ENCODE assay signal across 8 cellular contexts in genomic region chr3:142888099-142888483, GRCh38. TPM values are rescaled to one million over a fixed set of nuclear protein-coding genes. Genes with fewer than 3 reads are reported as not detected.
DNase-seq lines count a peak whose midpoint lies in the region; ATAC-seq and TF ChIP-seq lines count a peak whose summit lies in the region.

No MANE protein-coding gene starts in this region.

- peak overlapping the region; percentile 43 for H2AFZ ChIP-seq in neural cell (ENCODE audit: low read depth, low read length)

- peak overlapping the region; percentile 25 for H3K4me2 ChIP-seq in neural cell (ENCODE audit: low read length)

- no peak for TF ChIP-seq CTCF in fibroblast of mammary gland (conservative IDR thresholded peaks at IDR 0.05; ENCODE audit: control insufficient read depth, insufficient read depth, low read depth, low read length)
- TF ChIP-seq CTCF in neural cell (IDR thresholded peaks at IDR 0.05; ENCODE audit: poor library complexity, severe bottlenecking), result no peak

- H3K79me2 ChIP-seq in neural cell (replicated peaks; ENCODE audit: insufficient read depth, low read length), result no peaks in the 10 kb centered on the region

- peak; percentile 62 for DNase-seq in COR-L47 (lab: John Stamatoyannopoulos, UW)
- DNase-seq in HuH-7 (ENCODE audit: low spot score), result peak; percentile 60
- peak; percentile 66 for DNase-seq in fibroblast of mammary gland (ENCODE audit: low read depth)
- no peak for DNase-seq in activated CD4-positive, CD25-positive, alpha-beta regulatory T cell (lab: John Stamatoyannopoulos, UW)
- DNase-seq in effector CD4-positive, alpha-beta T cell, result no peak
- DNase-seq in DMS79 (lab: John Stamatoyannopoulos, UW), result no peak

- no peaks in the 10 kb centered on the region for H3K9me3 ChIP-seq in neural cell (ENCODE audit: low read length)

- ATAC-seq in SK-N-SH treated with all-trans-retinoic acid at 6 μM for 48 hours, result peak; percentile 65

- H3K9me2 ChIP-seq in neural cell (ENCODE audit: insufficient read depth, low read length), result no peaks in the 10 kb centered on the region

- TF ChIP-seq RAD21 in neural cell (conservative IDR thresholded peaks at IDR 0.05), result no peak

- H3K36me3 ChIP-seq in neural cell (ENCODE audit: insufficient read depth, low read length), result no peaks in the 10 kb centered on the region

- TF ChIP-seq EP300 in neural cell (conservative IDR thresholded peaks at IDR 0.05; ENCODE audit: poor library complexity, severe bottlenecking), result no peak

- peaks cover 11% of the 10 kb centered on the region for H3K27me3 ChIP-seq in neural cell (ENCODE audit: insufficient read depth, low read depth, low read length)

- H3F3A ChIP-seq in neural cell (ENCODE audit: insufficient read depth, low read length, poor library complexity, severe bottlenecking), result no peaks in the 10 kb centered on the region

- H3K27ac ChIP-seq in neural cell (ENCODE audit: low read length), result no peak overlapping the region

- peak overlapping the region; percentile 63 for H3K9ac ChIP-seq in neural cell (ENCODE audit: low read length)

- H3K4me3 ChIP-seq in fibroblast of mammary gland (ENCODE audit: control insufficient read depth, low read depth, low read length), result peak overlapping the region; percentile 53
- H3K4me3 ChIP-seq in neural cell (ENCODE audit: low read length), result peak overlapping the region; percentile 84

- no peaks in the 10 kb centered on the region for H4K20me1 ChIP-seq in neural cell (ENCODE audit: insufficient read depth)

TF ChIP-seq in SK-N-SH treated with all-trans-retinoic acid at 6 μM for 48 hours, 23 proteins besides CTCF, POLR2A, EP300 and RAD21:
- TF ChIP-seq ZNF8 (CRISPR knock-in tag; IDR thresholded peaks at IDR 0.05), result no peak
- no peak for TF ChIP-seq GLIS3 (CRISPR knock-in tag; IDR thresholded peaks at IDR 0.05)
- TF ChIP-seq OSR1 (CRISPR knock-in tag; IDR thresholded peaks at IDR 0.05), result no peak
- no peak for TF ChIP-seq ARNTL (CRISPR knock-in tag; IDR thresholded peaks at IDR 0.05; ENCODE audit: borderline replicate concordance, low read depth)
- no peak for TF ChIP-seq ZNF70 (CRISPR knock-in tag; IDR thresholded peaks at IDR 0.05)
- TF ChIP-seq ZFP30 (CRISPR knock-in tag; IDR thresholded peaks at IDR 0.05), result no peak
- TF ChIP-seq PPARA (CRISPR knock-in tag; IDR thresholded peaks at IDR 0.05; ENCODE audit: borderline replicate concordance), result no peak
- no peak for TF ChIP-seq CREB5 (CRISPR knock-in tag; IDR thresholded peaks at IDR 0.05; ENCODE audit: low read depth)
- TF ChIP-seq ZC3H10 (CRISPR knock-in tag; IDR thresholded peaks at IDR 0.05), result no peak
- no peak for TF ChIP-seq TCF4 (CRISPR knock-in tag; IDR thresholded peaks at IDR 0.05; ENCODE audit: borderline replicate concordance)
- TF ChIP-seq BACH2 (CRISPR knock-in tag; IDR thresholded peaks at IDR 0.05; ENCODE audit: borderline replicate concordance), result no peak
- TF ChIP-seq CSDC2 (CRISPR knock-in tag; IDR thresholded peaks at IDR 0.05), result no peak
- TF ChIP-seq, protein P1, sequence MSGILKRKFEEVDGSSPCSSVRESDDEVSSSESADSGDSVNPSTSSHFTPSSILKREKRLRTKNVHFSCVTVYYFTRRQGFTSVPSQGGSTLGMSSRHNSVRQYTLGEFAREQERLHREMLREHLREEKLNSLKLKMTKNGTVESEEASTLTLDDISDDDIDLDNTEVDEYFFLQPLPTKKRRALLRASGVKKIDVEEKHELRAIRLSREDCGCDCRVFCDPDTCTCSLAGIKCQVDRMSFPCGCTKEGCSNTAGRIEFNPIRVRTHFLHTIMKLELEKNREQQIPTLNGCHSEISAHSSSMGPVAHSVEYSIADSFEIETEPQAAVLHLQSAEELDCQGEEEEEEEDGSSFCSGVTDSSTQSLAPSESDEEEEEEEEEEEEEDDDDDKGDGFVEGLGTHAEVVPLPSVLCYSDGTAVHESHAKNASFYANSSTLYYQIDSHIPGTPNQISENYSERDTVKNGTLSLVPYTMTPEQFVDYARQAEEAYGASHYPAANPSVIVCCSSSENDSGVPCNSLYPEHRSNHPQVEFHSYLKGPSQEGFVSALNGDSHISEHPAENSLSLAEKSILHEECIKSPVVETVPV (CRISPR knock-in tag; IDR thresholded peaks at IDR 0.05), result no peak
- TF ChIP-seq SNAI2 (CRISPR knock-in tag; IDR thresholded peaks at IDR 0.05), result no peak
- TF ChIP-seq ISL1 (CRISPR knock-in tag; IDR thresholded peaks at IDR 0.05), result no peak
- TF ChIP-seq ESRRG (CRISPR knock-in tag; IDR thresholded peaks at IDR 0.05), result no peak
- no peak for TF ChIP-seq TOX (CRISPR knock-in tag; IDR thresholded peaks at IDR 0.05; ENCODE audit: borderline replicate concordance)

TF ChIP-seq in neural cell, 6 proteins besides CTCF, POLR2A, EP300 and RAD21:
- TF ChIP-seq MXI1 (conservative IDR thresholded peaks at IDR 0.05; ENCODE audit: poor library complexity, severe bottlenecking) (no peak), POLR2AphosphoS5 (IDR thresholded peaks at IDR 0.05) (no peak), TAF1 (IDR thresholded peaks at IDR 0.05; ENCODE audit: low read depth) (no peak), SMC3 (conservative IDR thresholded peaks at IDR 0.05; ENCODE audit: poor library complexity) (no peak), EZH2 (IDR thresholded peaks at IDR 0.05; ENCODE audit: borderline replicate concordance, insufficient read depth, low read length, poor library complexity, severe bottlenecking) (no peak)
- TF ChIP-seq, protein P2, sequence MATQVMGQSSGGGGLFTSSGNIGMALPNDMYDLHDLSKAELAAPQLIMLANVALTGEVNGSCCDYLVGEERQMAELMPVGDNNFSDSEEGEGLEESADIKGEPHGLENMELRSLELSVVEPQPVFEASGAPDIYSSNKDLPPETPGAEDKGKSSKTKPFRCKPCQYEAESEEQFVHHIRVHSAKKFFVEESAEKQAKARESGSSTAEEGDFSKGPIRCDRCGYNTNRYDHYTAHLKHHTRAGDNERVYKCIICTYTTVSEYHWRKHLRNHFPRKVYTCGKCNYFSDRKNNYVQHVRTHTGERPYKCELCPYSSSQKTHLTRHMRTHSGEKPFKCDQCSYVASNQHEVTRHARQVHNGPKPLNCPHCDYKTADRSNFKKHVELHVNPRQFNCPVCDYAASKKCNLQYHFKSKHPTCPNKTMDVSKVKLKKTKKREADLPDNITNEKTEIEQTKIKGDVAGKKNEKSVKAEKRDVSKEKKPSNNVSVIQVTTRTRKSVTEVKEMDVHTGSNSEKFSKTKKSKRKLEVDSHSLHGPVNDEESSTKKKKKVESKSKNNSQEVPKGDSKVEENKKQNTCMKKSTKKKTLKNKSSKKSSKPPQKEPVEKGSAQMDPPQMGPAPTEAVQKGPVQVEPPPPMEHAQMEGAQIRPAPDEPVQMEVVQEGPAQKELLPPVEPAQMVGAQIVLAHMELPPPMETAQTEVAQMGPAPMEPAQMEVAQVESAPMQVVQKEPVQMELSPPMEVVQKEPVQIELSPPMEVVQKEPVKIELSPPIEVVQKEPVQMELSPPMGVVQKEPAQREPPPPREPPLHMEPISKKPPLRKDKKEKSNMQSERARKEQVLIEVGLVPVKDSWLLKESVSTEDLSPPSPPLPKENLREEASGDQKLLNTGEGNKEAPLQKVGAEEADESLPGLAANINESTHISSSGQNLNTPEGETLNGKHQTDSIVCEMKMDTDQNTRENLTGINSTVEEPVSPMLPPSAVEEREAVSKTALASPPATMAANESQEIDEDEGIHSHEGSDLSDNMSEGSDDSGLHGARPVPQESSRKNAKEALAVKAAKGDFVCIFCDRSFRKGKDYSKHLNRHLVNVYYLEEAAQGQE (IDR thresholded peaks at IDR 0.05; ENCODE audit: borderline replicate concordance), result no peak

RNA-seq across cellular contexts. Expression of gene PCOLCE2, which starts 0.8 kb away (rescaled TPM):
- 17.4 and 29.2 TPM in 2 replicates for polyA plus RNA-seq in neural cell
- polyA minus RNA-seq in neural cell, result 12.9 and 16.2 TPM in 2 replicates

Comparison
In these comparisons a context has a peak if more than half of its experiments do, and no peak if none do; other contexts are left out.
1. DNase-seq: peak in COR-L47 (single experiment), HuH-7 (single experiment) and fibroblast of mammary gland (single experiment); none in activated CD4-positive, CD25-positive, alpha-beta regulatory T cell (0 of 4), effector CD4-positive, alpha-beta T cell (single experiment) and DMS79 (single experiment).